15 cellular contexts compared by ENCODE assay signal in the genomic region with DNA sequence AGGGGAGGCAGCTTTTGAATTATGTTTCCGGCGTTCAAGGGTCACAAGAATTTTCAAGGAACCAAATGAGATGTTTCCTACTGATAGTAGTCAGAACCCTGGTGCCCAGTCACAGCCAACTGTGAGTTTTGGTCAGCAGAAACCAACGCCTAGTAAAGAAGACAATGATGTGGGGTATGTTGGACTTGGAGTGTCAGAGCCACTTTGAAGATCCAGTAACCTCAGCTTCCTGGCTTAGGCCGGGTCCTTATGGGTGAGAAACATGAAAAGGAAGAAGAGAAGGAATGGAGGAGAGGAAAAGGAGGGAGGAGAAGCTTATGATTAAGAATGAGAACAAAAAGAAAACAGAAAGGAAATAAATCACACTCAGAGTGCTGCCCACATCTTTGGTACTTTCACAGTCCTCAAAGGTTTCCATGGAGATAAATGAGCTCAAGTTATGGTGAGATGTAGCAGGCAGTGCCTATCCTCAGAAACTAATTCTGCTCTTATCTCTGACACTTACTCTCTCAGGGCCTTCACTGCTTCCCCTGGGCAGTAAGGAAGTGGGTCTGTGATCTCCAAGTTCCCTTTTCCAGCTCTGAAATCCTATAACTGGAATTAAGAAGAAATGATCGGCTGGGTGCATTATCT. TPM values are rescaled to one million over a fixed set of nuclear protein-coding genes. Genes with fewer than 3 reads are reported as not detected.
DNase-seq lines count a peak whose midpoint lies in the region; ATAC-seq and TF ChIP-seq lines count a peak whose summit lies in the region.
"Had no signal": no experiment of that assay in that cellular context is flagged by ENCODE, and none has a peak within 500 bp of the region (broad histone marks: within the 10 kb centered on the region; RNA-seq: fewer than 3 reads in every experiment).

No MANE protein-coding gene starts in this region.

- no peaks in the 10 kb centered on the region for H3K9me3 ChIP-seq in MM.1S (replicated peaks; ENCODE audit: insufficient read depth, low read length)
- H3K9me3 ChIP-seq in spleen: no peaks in the 10 kb centered on the region
- H3K9me3 ChIP-seq: pancreas, uterus had no signal

- H3K27ac Mint-ChIP-seq in activated T-cell treated with anti-CD3 and anti-CD28 coated beads, Interleukin-2, amount 50 U/mL, for 24 hours: peak overlapping the region; percentile 87
- H3K27ac Mint-ChIP-seq in activated naive CD4-positive, alpha-beta T cell treated with anti-CD3 and anti-CD28 coated beads, Interleukin-2, amount 50 U/mL, for 24 hours: peak overlapping the region; percentile 55

- no peak overlapping the region for H3K4me2 ChIP-seq in MM.1S (ENCODE audit: low read depth, low read length)

- TF ChIP-seq POLR2A in spleen (IDR thresholded peaks at IDR 0.05): no peak

- H3K27me3 ChIP-seq in MM.1S (replicated peaks; ENCODE audit: insufficient read depth, low read length) (no peaks in the 10 kb centered on the region), spleen (replicated peaks in 1 of 7) (peaks cover 0 to 40% (median 9%) of the 10 kb centered on the region in 7 donors)
- H3K27me3 ChIP-seq: uterus had no signal

- H3K4me1 ChIP-seq in MM.1S (ENCODE audit: low read length) (peaks cover 30% of the 10 kb centered on the region), spleen (peaks cover 5 to 46% (median 30%) of the 10 kb centered on the region in 6 donors)
- H3K4me1 ChIP-seq: pancreas, uterus had no signal

- DNase-seq in activated T-cell treated with anti-CD3 and anti-CD28 coated beads, Interleukin-2, amount 50 U/mL, for 24 hours: peak; percentile 43
- DNase-seq in activated T-cell treated with anti-CD3 and anti-CD28 coated beads for 4 hours (no peak), MM.1S (peak; percentile 51), spleen (no peak), NCI-H1930 (lab: John Stamatoyannopoulos, UW) (no peak)
- DNase-seq: DMS153; effector CD8-positive, alpha-beta T cell; mesenchymal stem cell; NCI-H1436; NCI-H510A treated with DMSO at 0.1 percent for 48 hours; pancreas; uterus had no signal

- TF ChIP-seq CTCF in MM.1S (IDR thresholded peaks at IDR 0.05; ENCODE audit: low read length): no peak
- TF ChIP-seq CTCF in spleen (IDR thresholded peaks at IDR 0.05 in 8 of 11, conservative IDR thresholded peaks at IDR 0.05 in 3 of 11): no peak

- H3K9ac ChIP-seq in MM.1S (ENCODE audit: low read length): no peak overlapping the region

- H3K4me3 ChIP-seq in MM.1S (ENCODE audit: low read length) (no peak overlapping the region), spleen (no peak overlapping the region)
- H3K4me3 ChIP-seq: pancreas, uterus had no signal

- no peaks in the 10 kb centered on the region for H4K20me1 ChIP-seq in MM.1S (ENCODE audit: insufficient read depth, low read length)

- H3F3A ChIP-seq in MM.1S (ENCODE audit: insufficient read depth, low read length): peaks cover 26% of the 10 kb centered on the region

- no peaks in the 10 kb centered on the region for H3K36me3 Mint-ChIP-seq in activated T-cell treated with anti-CD3 and anti-CD28 coated beads, Interleukin-2, amount 50 U/mL, for 24 hours (ENCODE audit: low read depth)
- no peaks in the 10 kb centered on the region for H3K36me3 Mint-ChIP-seq in activated naive CD4-positive, alpha-beta T cell treated with anti-CD3 and anti-CD28 coated beads, Interleukin-2, amount 50 U/mL, for 24 hours

- no peak overlapping the region for H2AFZ ChIP-seq in MM.1S (ENCODE audit: low read length)

- WGBS in spleen, 5 donors: 40 to 53% (median 42%) methylated on average over 5 of the region's 5 CpGs

- peak overlapping the region; percentile 1 for H3K4me3 Mint-ChIP-seq in activated T-cell treated with anti-CD3 and anti-CD28 coated beads, Interleukin-2, amount 50 U/mL, for 24 hours
- peak overlapping the region; percentile 51 for H3K4me3 Mint-ChIP-seq in activated naive CD4-positive, alpha-beta T cell treated with anti-CD3 and anti-CD28 coated beads, Interleukin-2, amount 50 U/mL, for 24 hours

- peaks cover 18% of the 10 kb centered on the region for H3K27me3 Mint-ChIP-seq in activated T-cell treated with anti-CD3 and anti-CD28 coated beads, Interleukin-2, amount 50 U/mL, for 24 hours
- H3K27me3 Mint-ChIP-seq in activated naive CD4-positive, alpha-beta T cell treated with anti-CD3 and anti-CD28 coated beads, Interleukin-2, amount 50 U/mL, for 24 hours: peaks cover 1% of the 10 kb centered on the region

- peaks cover 44% of the 10 kb centered on the region for H3K4me1 Mint-ChIP-seq in activated T-cell treated with anti-CD3 and anti-CD28 coated beads, Interleukin-2, amount 50 U/mL, for 24 hours (ENCODE audit: low read depth)
- peaks cover 18% of the 10 kb centered on the region for H3K4me1 Mint-ChIP-seq in activated naive CD4-positive, alpha-beta T cell treated with anti-CD3 and anti-CD28 coated beads, Interleukin-2, amount 50 U/mL, for 24 hours

- intact Hi-C loops in spleen (cut with DNase I; ENCODE audit: low total_unique reads): no loop called here

- H3K36me3 ChIP-seq in MM.1S (replicated peaks; ENCODE audit: insufficient read depth, low read length) (no peaks in the 10 kb centered on the region), spleen (no peaks in the 10 kb centered on the region)
- H3K36me3 ChIP-seq: pancreas, uterus had no signal

- H3K9me3 Mint-ChIP-seq in activated T-cell treated with anti-CD3 and anti-CD28 coated beads, Interleukin-2, amount 50 U/mL, for 24 hours: no peaks in the 10 kb centered on the region
- H3K9me3 Mint-ChIP-seq in activated naive CD4-positive, alpha-beta T cell treated with anti-CD3 and anti-CD28 coated beads, Interleukin-2, amount 50 U/mL, for 24 hours: no peaks in the 10 kb centered on the region

- H3K79me2 ChIP-seq in MM.1S (ENCODE audit: low read length): peaks cover 25% of the 10 kb centered on the region

- no peaks in the 10 kb centered on the region for H3K9me2 ChIP-seq in MM.1S (replicated peaks; ENCODE audit: insufficient read depth, low read length)

- H3K27ac ChIP-seq in MM.1S (ENCODE audit: low read length) (no peak overlapping the region), spleen (peak overlapping the region in 6 of 8 donors; percentile 29 to 70 (median 34))
- H3K27ac ChIP-seq: pancreas, uterus had no signal

- ATAC-seq in HG03196 (IDR thresholded peaks at IDR 0.05; ENCODE audit: unreplicated experiment) (no peak), GM18520 (IDR thresholded peaks at IDR 0.05; ENCODE audit: unreplicated experiment) (no peak)
- ATAC-seq: pancreas had no signal

RNA-seq across cellular contexts. Expression of gene MCF2L2, which starts 2.0 kb away (rescaled TPM):
- 10 to 100 TPM; 13.3 to 37.7 (median 20.8) TPM for total RNA-seq in spleen
- 1 to 10 TPM in 1 of 3 donors, under 1 TPM in 2; 0.46 to 1.8 (median 0.61) TPM for polyA plus RNA-seq in spleen

Comparison
In these comparisons a context has a peak if more than half of its experiments do, and no peak if none do; other contexts are left out.
1. DNase-seq: peak in activated T-cell treated with anti-CD3 and anti-CD28 coated beads, Interleukin-2, amount 50 U/mL, for 24 hours (single experiment) and MM.1S (single experiment); none in activated T-cell treated with anti-CD3 and anti-CD28 coated beads for 4 hours (single experiment), spleen (single experiment) and NCI-H1930 (0 of 2).